In the genomic region with DNA sequence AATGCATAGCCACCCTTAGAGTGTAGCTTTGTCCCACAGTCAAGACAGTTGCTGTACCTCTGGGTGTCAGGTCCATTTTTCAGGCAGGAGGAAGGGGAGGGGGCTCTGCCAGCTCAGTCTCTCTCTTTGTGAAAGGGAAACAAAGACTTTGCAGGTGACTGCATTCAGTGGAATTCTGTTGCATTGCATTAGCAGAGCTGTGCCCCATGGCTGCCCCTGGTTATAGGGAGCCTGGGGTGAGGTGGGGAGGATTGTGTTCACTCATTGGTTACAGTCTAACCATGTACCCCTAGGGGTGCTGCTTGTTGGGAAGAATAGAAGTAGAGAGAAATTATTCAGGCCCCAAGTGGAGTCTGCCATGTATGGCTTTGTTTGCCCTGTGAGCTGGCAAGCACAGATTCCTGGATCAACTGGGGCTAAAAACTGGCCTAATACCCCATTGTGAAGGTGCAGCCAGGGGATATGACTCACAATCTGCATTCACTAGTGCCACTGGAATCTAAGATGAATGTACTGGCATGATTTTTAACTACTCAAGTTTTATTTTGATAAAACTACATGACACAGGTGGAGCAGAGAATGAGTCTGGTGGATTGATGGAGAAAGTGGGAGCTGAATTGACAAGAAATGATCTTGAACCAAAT, we compare ENCODE assay signal across 20 cellular contexts.
DNase-seq lines count a peak whose midpoint lies in the region; ATAC-seq, FAIRE-seq and TF ChIP-seq lines count a peak whose summit lies in the region.
"Had no signal": no experiment of that assay in that cellular context is flagged by ENCODE, and none has a peak within 500 bp of the region (broad histone marks: within the 10 kb centered on the region; RNA-seq: fewer than 3 reads in every experiment).

No MANE protein-coding gene starts in this region.

- peak; percentile 64 for FAIRE-seq in endothelial cell of umbilical vein (lab: Jason Lieb, UNC)
- FAIRE-seq in HTR-8/SVneo (lab: Jason Lieb, UNC): no peak
- FAIRE-seq: endometrium had no signal

- H3K4me3 ChIP-seq in PC-9 (no peak overlapping the region), endothelial cell of umbilical vein (replicated peaks in 1 of 3; ENCODE audit: insufficient read depth in 1 of 3, low read depth in 1 of 3, low read length in 3 of 3) (no peak overlapping the region), sigmoid colon (no peak overlapping the region)
- H3K4me3 ChIP-seq: gastroesophageal sphincter, HAP-1, lung, tibial nerve had no signal

- no peak overlapping the region for H3K9ac ChIP-seq in endothelial cell of umbilical vein (replicated peaks; ENCODE audit: extremely low read depth, insufficient read depth, low read length)

- no peaks in the 10 kb centered on the region for H3K9me3 ChIP-seq in PC-9 (ENCODE audit: insufficient read depth, low read depth)
- no peaks in the 10 kb centered on the region for H3K9me3 ChIP-seq in endothelial cell of umbilical vein (replicated peaks; ENCODE audit: control insufficient read depth, insufficient read depth, low read length)
- H3K9me3 ChIP-seq in sigmoid colon: no peaks in the 10 kb centered on the region
- H3K9me3 ChIP-seq: gastroesophageal sphincter, HAP-1 had no signal

- H3K27ac ChIP-seq in PC-9 (peak overlapping the region; percentile 16), endothelial cell of umbilical vein (ENCODE audit: insufficient read depth, low read depth, low read length) (no peak overlapping the region), sigmoid colon (no peak overlapping the region)
- H3K27ac ChIP-seq: gastroesophageal sphincter, tibial nerve had no signal

- BruUV-seq in PC-9 (replicated peaks; lab: Mats Ljungman, UMichigan) (no TSS peak), endothelial cell of umbilical vein (replicated peaks; lab: Mats Ljungman, UMichigan) (no TSS peak)

- no peaks in the 10 kb centered on the region for H3K9me1 ChIP-seq in endothelial cell of umbilical vein (replicated peaks; ENCODE audit: control insufficient read depth, extremely low read depth, insufficient read depth, low read length)

- peaks cover 0 to 2% of the 10 kb centered on the region in 2 donors for H3K9me3 Mint-ChIP-seq in activated naive CD4-positive, alpha-beta T cell treated with anti-CD3 and anti-CD28 coated beads, Interleukin-2, amount 50 U/mL, for 72 hours
- H3K9me3 Mint-ChIP-seq: activated T-helper 2 cell treated with anti-CD3 and anti-CD28 coated beads, Interferon-gamma antibody, Interleukin-2, Interleukin-4, amounts not matched to agents 10 μg/mL and 5 μg/mL and 100 μg/mL, durations not matched to agents 14 hours and 24 hours and 36 hours; immature natural killer cell; stimulated activated memory B cell treated with anti-CD40 and anti-IgM and Interleukin-4, amounts not matched to agents 10 μg/mL and 1 μg/mL and 100 μg/mL, for 72 hours; T-helper 2 cell treated with Interferon-gamma antibody and Interleukin-4, amounts not matched to agents 5 μg/mL and 100 μg/mL, for 36 hours had no signal

- in situ Hi-C loops in ACHN (cut with HindIII; ENCODE audit: low pct_ligation_motif_present, low pct_unique_long_range_greater_than_20kb, low sequenced_read_pairs): no loop called here

- H3K27ac Mint-ChIP-seq in activated naive CD4-positive, alpha-beta T cell treated with anti-CD3 and anti-CD28 coated beads, Interleukin-2, amount 50 U/mL, for 72 hours: no peak overlapping the region
- H3K27ac Mint-ChIP-seq: activated T-helper 2 cell treated with anti-CD3 and anti-CD28 coated beads, Interferon-gamma antibody, Interleukin-2, Interleukin-4, amounts not matched to agents 10 μg/mL and 5 μg/mL and 100 μg/mL, durations not matched to agents 14 hours and 24 hours and 36 hours; CD14-positive monocyte; immature natural killer cell; naive thymus-derived CD8-positive, alpha-beta T cell; stimulated activated memory B cell treated with anti-CD40 and anti-IgM and Interleukin-4, amounts not matched to agents 10 μg/mL and 1 μg/mL and 100 μg/mL, for 72 hours; T-helper 2 cell treated with Interferon-gamma antibody and Interleukin-4, amounts not matched to agents 5 μg/mL and 100 μg/mL, for 36 hours had no signal

- H3K4me2 ChIP-seq in PC-9: peak overlapping the region; percentile 22
- no peak overlapping the region for H3K4me2 ChIP-seq in endothelial cell of umbilical vein (ENCODE audit: insufficient read depth, low read length)

- H3K79me2 ChIP-seq in PC-9 (ENCODE audit: low read depth): no peaks in the 10 kb centered on the region
- H3K79me2 ChIP-seq in endothelial cell of umbilical vein (ENCODE audit: control insufficient read depth, insufficient read depth, low read length): no peaks in the 10 kb centered on the region

- H3K36me3 ChIP-seq in PC-9 (ENCODE audit: low read depth) (no peaks in the 10 kb centered on the region), endothelial cell of umbilical vein (ENCODE audit: control insufficient read depth in 2 of 2, extremely low read depth in 1 of 2, insufficient read depth in 2 of 2, low read length in 2 of 2) (no peaks in the 10 kb centered on the region), sigmoid colon (no peaks in the 10 kb centered on the region)
- H3K36me3 ChIP-seq: gastroesophageal sphincter, HAP-1, tibial nerve had no signal

- no peaks in the 10 kb centered on the region for H3K36me3 Mint-ChIP-seq in activated naive CD4-positive, alpha-beta T cell treated with anti-CD3 and anti-CD28 coated beads, Interleukin-2, amount 50 U/mL, for 72 hours
- H3K36me3 Mint-ChIP-seq: CD14-positive monocyte; immature natural killer cell; naive thymus-derived CD8-positive, alpha-beta T cell had no signal

- H3F3A ChIP-seq in PC-9 (ENCODE audit: insufficient read depth, low read depth): peaks cover 4% of the 10 kb centered on the region; the same call in 1 of the 2 replicates

- no peak for TF ChIP-seq EP300 in sigmoid colon (IDR thresholded peaks at IDR 0.05)

- H3K27me3 ChIP-seq in PC-9 (ENCODE audit: insufficient read depth, low read depth) (no peaks in the 10 kb centered on the region), endothelial cell of umbilical vein (ENCODE audit: control insufficient read depth in 2 of 2, insufficient read depth in 2 of 2, low read length in 2 of 2) (no peaks in the 10 kb centered on the region), sigmoid colon (no peaks in the 10 kb centered on the region)
- H3K27me3 ChIP-seq: gastroesophageal sphincter had no signal

- CTCF ChIA-PET in PC-9 (lab: Charles Lee): interaction anchor here (1.1 kb wide), 1 partner anchor 37 kb away, joined by 3 read pairs; no protein-coding TSS in a partner anchor
- CTCF ChIA-PET in endothelial cell of umbilical vein (lab: Charles Lee): interaction anchor here (0.9 to 2.3 kb wide), 6 partner anchors 11 to 525 kb away, joined by 3 to 7 read pairs (median 4); no protein-coding TSS in a partner anchor

- H4K20me1 ChIP-seq in PC-9 (ENCODE audit: insufficient read depth) (no peaks in the 10 kb centered on the region), endothelial cell of umbilical vein (replicated peaks; ENCODE audit: control insufficient read depth, extremely low read depth, insufficient read depth, low read length) (no peaks in the 10 kb centered on the region)

- H3K4me1 ChIP-seq in PC-9 (replicated peaks; ENCODE audit: insufficient read depth): peaks cover 16% of the 10 kb centered on the region
- peaks cover 3% of the 10 kb centered on the region for H3K4me1 ChIP-seq in endothelial cell of umbilical vein (ENCODE audit: control insufficient read depth, extremely low read depth, insufficient read depth, low read length)
- H3K4me1 ChIP-seq in sigmoid colon: peaks cover 0 to 10% (median 3%) of the 10 kb centered on the region in 4 donors
- H3K4me1 ChIP-seq: HAP-1 had no signal

- DNase-seq in ACHN (peak; percentile 35), PC-9 (peak; percentile 72 to 84), endothelial cell of umbilical vein (ENCODE audit: low read depth, low spot score) (peak; percentile 78), kidney tubule cell (ENCODE audit: low spot score) (peak; percentile 70), cardiac septum (ENCODE audit: low spot score) (no peak), sigmoid colon (no peak), HTR-8/SVneo (ENCODE audit: insufficient read length, low spot score) (no peak)
- DNase-seq in activated naive CD4-positive, alpha-beta T cell treated with anti-CD3 and anti-CD28 coated beads, Interleukin-2, amount 50 U/mL, for 72 hours (ENCODE audit: low spot score in 2 of 2): no peak
- DNase-seq: immature natural killer cell had no signal

- dilution Hi-C loops in endothelial cell of umbilical vein (cut with MboI; ENCODE audit: extremely low pct_ligation_motif_present, low sequenced_read_pairs): no loop called here

- intact Hi-C loops in PC-9 (cut with micrococcal nuclease; ENCODE audit: unreplicated experiment): loop anchor here (1.0 kb wide), 1 partner anchor 43 kb away; no protein-coding TSS in a partner anchor
- intact Hi-C loops in endothelial cell of umbilical vein (cut with micrococcal nuclease): no loop called here
- intact Hi-C loops in cardiac septum (cut with DNase I): no loop called here
- intact Hi-C loops in sigmoid colon (cut with DNase I): no loop called here

- no peak for ATAC-seq in activated naive CD4-positive, alpha-beta T cell treated with anti-CD3 and anti-CD28 coated beads, Interleukin-2, amount 50 U/mL, for 72 hours
- ATAC-seq: activated CD4-positive, CD25-positive, alpha-beta regulatory T cell treated with anti-CD3 and anti-CD28 coated beads, Interleukin-2, amount 50 U/mL, for 24 hours; gastroesophageal sphincter; naive thymus-derived CD8-positive, alpha-beta T cell; stimulated activated memory B cell treated with anti-CD40 and anti-IgM and Interleukin-4, amounts not matched to agents 10 μg/mL and 1 μg/mL and 100 μg/mL, for 72 hours had no signal

- POLR2A ChIA-PET in PC-9 (lab: Charles Lee; ENCODE audit: unreplicated experiment) (interaction anchor here (0.5 to 0.7 kb wide), 4 partner anchors 27 to 1329 kb away, joined by 3 to 8 read pairs (median 6); no protein-coding TSS in a partner anchor), endothelial cell of umbilical vein (lab: Charles Lee) (no interaction called here)

- H2AFZ ChIP-seq in PC-9 (no peak overlapping the region), endothelial cell of umbilical vein (ENCODE audit: low read depth, low read length) (no peak overlapping the region)

- TF ChIP-seq CTCF in PC-9 (conservative IDR thresholded peaks at IDR 0.05): no peak
- TF ChIP-seq CTCF in endothelial cell of umbilical vein (IDR thresholded peaks at IDR 0.05; ENCODE audit: extremely low read depth in 1 of 2, insufficient read depth in 1 of 2, low read depth in 1 of 2, low read length in 2 of 2): no peak
- no peak for TF ChIP-seq CTCF in sigmoid colon (IDR thresholded peaks at IDR 0.05)

- H3K9me2 ChIP-seq in PC-9 (ENCODE audit: insufficient read depth): no peaks in the 10 kb centered on the region

- no peak for TF ChIP-seq POLR2A in endothelial cell of umbilical vein (IDR thresholded peaks at IDR 0.05; ENCODE audit: low read depth, low read length)
- no peak for TF ChIP-seq POLR2A in sigmoid colon (IDR thresholded peaks at IDR 0.05)

TF ChIP-seq in endothelial cell of umbilical vein, 7 proteins besides CTCF, POLR2A, EP300 and RAD21:
- TF ChIP-seq JUN (IDR thresholded peaks at IDR 0.05; ENCODE audit: borderline replicate concordance, insufficient read depth, insufficient read length, low read depth): peak; percentile 73
- TF ChIP-seq, protein P1, sequence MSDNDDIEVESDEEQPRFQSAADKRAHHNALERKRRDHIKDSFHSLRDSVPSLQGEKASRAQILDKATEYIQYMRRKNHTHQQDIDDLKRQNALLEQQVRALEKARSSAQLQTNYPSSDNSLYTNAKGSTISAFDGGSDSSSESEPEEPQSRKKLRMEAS (IDR thresholded peaks at IDR 0.05; ENCODE audit: insufficient read depth, insufficient read length): no peak

Comparison
In these comparisons a context has a peak if more than half of its experiments do, and no peak if none do; other contexts are left out.
1. DNase-seq: peak in ACHN (single experiment), PC-9 (2 of 2), endothelial cell of umbilical vein (single experiment) and kidney tubule cell (single experiment); none in cardiac septum (single experiment), sigmoid colon (single experiment), HTR-8/SVneo (single experiment) and activated naive CD4-positive, alpha-beta T cell treated with anti-CD3 and anti-CD28 coated beads, Interleukin-2, amount 50 U/mL, for 72 hours (0 of 2).